Comparison of ENCODE assay signal across 1 cellular context in genomic region chr16:50381679-50382440, GRCh38.
TF ChIP-seq lines count a peak whose summit lies in the region.

No MANE protein-coding gene starts in this region.

TF ChIP-seq in HepG2, 621 proteins besides CTCF, POLR2A, EP300 and RAD21 (continued from another document and continues in another):
- TF ChIP-seq ZNF570 (CRISPR knock-in tag; IDR thresholded peaks at IDR 0.05; ENCODE audit: borderline replicate concordance) = no peak
- TF ChIP-seq, protein P1, sequence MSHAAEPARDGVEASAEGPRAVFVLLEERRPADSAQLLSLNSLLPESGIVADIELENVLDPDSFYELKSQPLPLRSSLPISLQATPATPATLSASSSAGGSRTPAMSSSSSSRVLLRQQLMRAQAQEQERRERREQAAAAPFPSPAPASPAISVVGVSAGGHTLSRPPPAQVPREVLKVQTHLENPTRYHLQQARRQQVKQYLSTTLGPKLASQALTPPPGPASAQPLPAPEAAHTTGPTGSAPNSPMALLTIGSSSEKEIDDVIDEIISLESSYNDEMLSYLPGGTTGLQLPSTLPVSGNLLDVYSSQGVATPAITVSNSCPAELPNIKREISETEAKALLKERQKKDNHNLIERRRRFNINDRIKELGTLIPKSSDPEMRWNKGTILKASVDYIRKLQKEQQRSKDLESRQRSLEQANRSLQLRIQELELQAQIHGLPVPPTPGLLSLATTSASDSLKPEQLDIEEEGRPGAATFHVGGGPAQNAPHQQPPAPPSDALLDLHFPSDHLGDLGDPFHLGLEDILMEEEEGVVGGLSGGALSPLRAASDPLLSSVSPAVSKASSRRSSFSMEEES (CRISPR knock-in tag; IDR thresholded peaks at IDR 0.05) = 0 out of 2 replicates have a peak, but pooled peaks have one; percentile 45
- no peak for TF ChIP-seq CREM (IDR thresholded peaks at IDR 0.05)
- no peak for TF ChIP-seq CREM (CRISPR knock-in tag; IDR thresholded peaks at IDR 0.05)
- TF ChIP-seq GATAD2A (CRISPR knock-in tag; IDR thresholded peaks at IDR 0.05) = peak; percentile 54; the same call in 1 of the 2 replicates
- TF ChIP-seq FIP1L1 (IDR thresholded peaks at IDR 0.05; ENCODE audit: borderline replicate concordance, insufficient read depth, low read depth, low read length) = no peak
- TF ChIP-seq, protein P2, sequence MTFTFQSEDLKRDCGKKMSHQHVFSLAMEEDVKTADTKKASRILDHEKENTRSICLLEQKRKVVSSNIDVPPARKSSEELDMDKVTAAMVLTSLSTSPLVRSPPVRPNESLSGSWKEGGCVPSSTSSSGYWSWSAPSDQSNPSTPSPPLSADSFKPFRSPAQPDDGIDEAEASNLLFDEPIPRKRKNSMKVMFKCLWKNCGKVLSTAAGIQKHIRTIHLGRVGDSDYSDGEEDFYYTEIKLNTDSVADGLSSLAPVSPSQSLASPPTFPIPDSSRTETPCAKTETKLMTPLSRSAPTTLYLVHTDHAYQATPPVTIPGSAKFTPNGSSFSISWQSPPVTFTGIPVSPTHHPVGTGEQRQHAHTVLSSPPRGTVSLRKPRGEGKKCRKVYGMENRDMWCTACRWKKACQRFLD (CRISPR knock-in tag; IDR thresholded peaks at IDR 0.05; ENCODE audit: borderline replicate concordance) = no peak
- TF ChIP-seq, protein P3, sequence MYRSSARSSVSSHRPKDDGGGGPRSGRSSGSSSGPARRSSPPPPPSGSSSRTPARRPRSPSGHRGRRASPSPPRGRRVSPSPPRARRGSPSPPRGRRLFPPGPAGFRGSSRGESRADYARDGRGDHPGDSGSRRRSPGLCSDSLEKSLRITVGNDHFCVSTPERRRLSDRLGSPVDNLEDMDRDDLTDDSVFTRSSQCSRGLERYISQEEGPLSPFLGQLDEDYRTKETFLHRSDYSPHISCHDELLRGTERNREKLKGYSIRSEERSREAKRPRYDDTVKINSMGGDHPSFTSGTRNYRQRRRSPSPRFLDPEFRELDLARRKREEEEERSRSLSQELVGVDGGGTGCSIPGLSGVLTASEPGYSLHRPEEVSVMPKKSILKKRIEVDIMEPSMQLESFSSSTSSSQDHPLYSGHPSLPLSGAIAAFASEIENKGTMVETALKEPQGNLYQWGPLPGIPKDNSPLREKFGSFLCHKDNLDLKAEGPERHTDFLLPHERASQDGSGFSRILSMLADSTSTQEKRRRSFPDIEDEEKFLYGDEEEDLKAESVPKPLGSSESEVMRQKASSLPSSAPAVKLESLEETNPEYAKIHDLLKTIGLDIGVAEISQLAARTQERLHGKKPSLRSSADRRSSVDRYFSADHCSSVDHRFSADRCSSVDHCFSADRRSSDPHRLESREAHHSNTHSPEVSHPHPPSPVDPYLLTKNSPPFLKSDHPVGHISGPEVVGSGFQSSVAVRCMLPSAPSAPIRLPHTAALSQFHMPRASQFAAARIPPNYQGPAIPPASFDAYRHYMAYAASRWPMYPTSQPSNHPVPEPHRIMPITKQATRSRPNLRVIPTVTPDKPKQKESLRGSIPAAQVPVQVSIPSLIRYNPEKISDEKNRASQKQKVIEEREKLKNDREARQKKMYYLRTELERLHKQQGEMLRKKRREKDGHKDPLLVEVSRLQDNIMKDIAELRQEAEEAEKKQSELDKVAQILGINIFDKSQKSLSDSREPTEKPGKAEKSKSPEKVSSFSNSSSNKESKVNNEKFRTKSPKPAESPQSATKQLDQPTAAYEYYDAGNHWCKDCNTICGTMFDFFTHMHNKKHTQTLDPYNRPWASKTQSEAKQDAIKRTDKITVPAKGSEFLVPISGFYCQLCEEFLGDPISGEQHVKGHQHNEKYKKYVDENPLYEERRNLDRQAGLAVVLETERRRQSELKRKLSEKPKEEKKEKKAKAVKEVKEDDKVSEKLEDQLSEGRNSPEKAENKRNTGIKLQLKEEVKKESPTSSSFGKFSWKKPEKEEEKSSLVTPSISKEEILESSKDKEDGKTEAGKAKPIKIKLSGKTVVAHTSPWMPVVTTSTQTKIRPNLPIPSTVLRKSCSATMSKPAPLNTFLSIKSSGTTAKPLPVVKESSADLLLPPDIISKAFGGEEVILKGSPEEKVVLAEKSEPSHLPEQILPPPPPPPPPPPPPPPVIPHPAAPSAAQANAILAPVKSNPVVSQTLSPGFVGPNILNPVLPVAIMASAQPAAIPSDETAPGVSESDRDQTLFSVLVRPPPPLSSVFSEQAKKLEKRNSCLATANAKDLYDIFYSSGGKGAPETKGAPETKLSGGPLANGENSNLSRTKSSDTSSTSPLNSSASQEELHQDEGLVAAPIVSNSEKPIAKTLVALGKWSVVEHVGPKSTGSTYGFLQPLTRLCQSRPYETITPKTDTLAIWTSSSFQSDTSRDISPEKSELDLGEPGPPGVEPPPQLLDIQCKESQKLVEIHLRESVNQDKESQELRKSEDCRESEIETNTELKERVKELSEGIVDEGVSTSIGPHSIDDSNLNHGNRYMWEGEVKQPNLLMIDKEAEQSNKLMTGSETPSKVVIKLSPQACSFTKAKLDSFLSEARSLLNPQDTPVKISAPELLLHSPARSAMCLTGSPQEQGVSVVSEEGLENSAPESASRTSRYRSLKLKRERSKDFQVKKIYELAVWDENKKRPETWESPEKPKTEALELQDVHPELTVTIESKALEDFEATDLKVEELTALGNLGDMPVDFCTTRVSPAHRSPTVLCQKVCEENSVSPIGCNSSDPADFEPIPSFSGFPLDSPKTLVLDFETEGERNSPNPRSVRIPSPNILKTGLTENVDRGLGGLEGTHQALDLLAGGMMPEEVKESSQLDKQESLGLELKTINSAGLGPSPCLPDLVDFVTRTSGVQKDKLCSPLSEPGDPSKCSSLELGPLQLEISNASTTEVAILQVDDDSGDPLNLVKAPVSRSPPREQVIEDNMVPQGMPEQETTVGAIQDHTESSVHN (CRISPR knock-in tag; IDR thresholded peaks at IDR 0.05) = no peak
- no peak for TF ChIP-seq ZFY (CRISPR knock-in tag; IDR thresholded peaks at IDR 0.05)
- TF ChIP-seq, protein P4, sequence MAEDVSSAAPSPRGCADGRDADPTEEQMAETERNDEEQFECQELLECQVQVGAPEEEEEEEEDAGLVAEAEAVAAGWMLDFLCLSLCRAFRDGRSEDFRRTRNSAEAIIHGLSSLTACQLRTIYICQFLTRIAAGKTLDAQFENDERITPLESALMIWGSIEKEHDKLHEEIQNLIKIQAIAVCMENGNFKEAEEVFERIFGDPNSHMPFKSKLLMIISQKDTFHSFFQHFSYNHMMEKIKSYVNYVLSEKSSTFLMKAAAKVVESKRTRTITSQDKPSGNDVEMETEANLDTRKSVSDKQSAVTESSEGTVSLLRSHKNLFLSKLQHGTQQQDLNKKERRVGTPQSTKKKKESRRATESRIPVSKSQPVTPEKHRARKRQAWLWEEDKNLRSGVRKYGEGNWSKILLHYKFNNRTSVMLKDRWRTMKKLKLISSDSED (CRISPR knock-in tag; IDR thresholded peaks at IDR 0.05) = no peak
- no peak for TF ChIP-seq ZSCAN29 (CRISPR knock-in tag; conservative IDR thresholded peaks at IDR 0.05)
- no peak for TF ChIP-seq PRMT3 (CRISPR knock-in tag; IDR thresholded peaks at IDR 0.05; ENCODE audit: borderline replicate concordance, low read depth)
- no peak for TF ChIP-seq PTBP1 (IDR thresholded peaks at IDR 0.05; ENCODE audit: low read depth, low read length, poor library complexity, severe bottlenecking)
- TF ChIP-seq FLYWCH1 (CRISPR knock-in tag; IDR thresholded peaks at IDR 0.05) = no peak
- TF ChIP-seq RFXANK (CRISPR knock-in tag; IDR thresholded peaks at IDR 0.05) = no peak
- TF ChIP-seq ZNF629 (CRISPR knock-in tag; conservative IDR thresholded peaks at IDR 0.05) = peak; percentile 86
- no peak for TF ChIP-seq DRAP1 (CRISPR knock-in tag; IDR thresholded peaks at IDR 0.05)
- TF ChIP-seq SAFB2 (CRISPR knock-in tag; IDR thresholded peaks at IDR 0.05; ENCODE audit: borderline replicate concordance, low read depth) = no peak
- no peak for TF ChIP-seq TFDP2 (CRISPR knock-in tag; IDR thresholded peaks at IDR 0.05)
- no peak for TF ChIP-seq ZNF569 (CRISPR knock-in tag; IDR thresholded peaks at IDR 0.05; ENCODE audit: borderline replicate concordance)
- peak; percentile 23 for TF ChIP-seq YY1 (IDR thresholded peaks at IDR 0.05; ENCODE audit: insufficient read depth, insufficient replicate concordance, low read depth, low read length)
- TF ChIP-seq ZNF276 (CRISPR knock-in tag; IDR thresholded peaks at IDR 0.05; ENCODE audit: low read depth) = no peak
- TF ChIP-seq TRIM22 (IDR thresholded peaks at IDR 0.05) = no peak
- TF ChIP-seq FOXO4 (CRISPR knock-in tag; conservative IDR thresholded peaks at IDR 0.05) = no peak
- TF ChIP-seq ZNF672 (CRISPR knock-in tag; IDR thresholded peaks at IDR 0.05) = no peak
- TF ChIP-seq BORCS8-MEF2B (CRISPR knock-in tag; IDR thresholded peaks at IDR 0.05) = no peak
